Comparison of ENCODE assay signal across 8 cellular contexts in the genomic region with DNA sequence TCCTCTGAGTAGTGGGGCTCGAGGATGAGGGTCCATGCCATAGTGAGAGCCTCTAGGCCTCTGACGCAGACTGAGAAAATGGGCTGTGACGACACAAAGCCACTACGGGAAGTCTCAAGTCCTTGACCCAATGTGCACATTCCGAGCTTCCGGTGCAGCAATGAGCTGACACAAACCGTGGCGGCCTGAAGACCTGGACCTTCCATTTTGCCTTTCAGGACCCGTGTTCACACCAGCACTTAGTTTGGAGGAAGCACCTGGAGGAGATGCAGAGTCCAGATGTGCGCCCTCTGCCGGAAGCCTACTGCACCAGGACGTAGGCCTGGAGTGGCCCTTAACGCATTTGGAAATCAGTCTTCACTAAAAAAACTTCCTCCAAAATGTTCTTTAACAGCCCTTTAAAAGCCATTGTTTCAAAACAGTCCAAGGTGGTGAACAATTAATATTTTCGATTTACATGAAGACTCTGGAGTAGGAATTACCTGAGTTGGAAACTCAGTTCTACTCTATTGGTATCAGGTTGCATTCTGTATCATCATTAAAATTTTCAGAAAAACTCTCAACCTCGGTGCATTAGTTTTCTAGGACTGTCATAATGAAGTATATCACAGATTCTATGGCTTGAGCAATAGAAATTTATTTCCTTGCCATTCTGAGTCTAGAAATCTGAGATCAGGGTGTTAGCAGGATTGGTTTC.
DNase-seq lines count a peak whose midpoint lies in the region; TF ChIP-seq lines count a peak whose summit lies in the region.

No MANE protein-coding gene starts in this region.

- CTCF ChIA-PET in AG04449 (lab: Yijun Ruan, JAX) = interaction anchor here (0.7 to 8.8 kb wide), 11 partner anchors 8 to 128 kb away, joined by 3 to 84 read pairs (median 4); no protein-coding TSS in a partner anchor

- in situ Hi-C loops in astrocyte of the spinal cord (cut with HindIII; ENCODE audit: low sequenced_read_pairs) = no loop called here

- no peak for DNase-seq in AG04449 (ENCODE audit: low read depth, low spot score)
- DNase-seq in HFF-Myc (ENCODE audit: extremely low read depth, low read depth) = no peak
- peak; percentile 35 for DNase-seq in T-helper 22 cell (ENCODE audit: low read depth)
- DNase-seq in astrocyte of the spinal cord (ENCODE audit: low read depth, low spot score) = peak; percentile 30
- DNase-seq in left kidney (ENCODE audit: low read depth, low spot score) = peak; percentile 72
- peak; percentile 35 to 41 for DNase-seq in stimulated activated CD8-positive, alpha-beta memory T cell treated with anti-CD3 and anti-CD28 coated beads, Interleukin-15, amount 100 ng/mL, for 4 hours (ENCODE audit: low read depth in 2 of 2)
- DNase-seq in RKO (ENCODE audit: low spot score) = no peak
- DNase-seq in DMS153 (lab: John Stamatoyannopoulos, UW) = no peak

- peak; percentile 72 for TF ChIP-seq CTCF in AG04449 (IDR thresholded peaks at IDR 0.05; ENCODE audit: insufficient read depth, low read length, missing control alignments)
- TF ChIP-seq CTCF in HFF-Myc (IDR thresholded peaks at IDR 0.05; ENCODE audit: low read depth, low read length, missing control alignments) = peak; percentile 46
- peak; percentile 69 for TF ChIP-seq CTCF in astrocyte of the spinal cord (IDR thresholded peaks at IDR 0.05; ENCODE audit: low read depth, low read length)

- POLR2A ChIA-PET in AG04449 (lab: Yijun Ruan, JAX) = no interaction called here

- no peak overlapping the region for H3K4me3 ChIP-seq in AG04449 (ENCODE audit: low read depth, low read length)
- H3K4me3 ChIP-seq in HFF-Myc (replicated peaks; ENCODE audit: low read depth, low read length) = no peak overlapping the region
- H3K4me3 ChIP-seq in astrocyte of the spinal cord (ENCODE audit: low read depth, low read length) = no peak overlapping the region

Comparison
In these comparisons a context has a peak if more than half of its experiments do, and no peak if none do; other contexts are left out.
1. DNase-seq: peak in T-helper 22 cell (single experiment), astrocyte of the spinal cord (single experiment), left kidney (single experiment) and stimulated activated CD8-positive, alpha-beta memory T cell treated with anti-CD3 and anti-CD28 coated beads, Interleukin-15, amount 100 ng/mL, for 4 hours (2 of 2); none in AG04449 (single experiment), HFF-Myc (single experiment), RKO (single experiment) and DMS153 (single experiment).
2. Peak in every context shown above with its lines, with median percentiles within 50 percentile points of each other: CTCF ChIP-seq.